Comparison of ENCODE assay signal across 10 cellular contexts in genomic region chr11:64290894-64291745, GRCh38. TPM values are rescaled to one million over a fixed set of nuclear protein-coding genes. Genes with fewer than 3 reads are reported as not detected.
DNase-seq lines count a peak whose midpoint lies in the region; ATAC-seq and TF ChIP-seq lines count a peak whose summit lies in the region.
"Had no signal": no experiment of that assay in that cellular context is flagged by ENCODE, and none has a peak within 500 bp of the region (broad histone marks: within the 10 kb centered on the region; RNA-seq: fewer than 3 reads in every experiment).

Gene KCNK4, plus strand, starts transcription at chr11:64291302. Its CDS starts 1,717 bp downstream, at chr11:64293019.

- H3K9ac ChIP-seq in BLaER1 treated with 17β-estradiol and CSF1 and Interleukin-3, amounts not matched to agents 10 nM and 100 nM, result peak within 1 kb of the TSS in 10 of 11 experiments; percentile 18 to 59 (median 32); a peak in 13 of 22 replicates

- peaks cover 70 to 75% (median 71%) of the 10 kb centered on the region in 11 experiments for H3K27me3 ChIP-seq in BLaER1 treated with 17β-estradiol and CSF1 and Interleukin-3, amounts not matched to agents 10 nM and 100 nM
- H3K27me3 ChIP-seq in esophagus squamous epithelium, result peaks cover 8 to 63% (median 11%) of the 10 kb centered on the region in 4 donors
- peaks cover 61% of the 10 kb centered on the region for H3K27me3 ChIP-seq in osteoblast (ENCODE audit: insufficient read depth, low read length)
- H3K27me3 ChIP-seq in SJCRH30, result peaks cover 4% of the 10 kb centered on the region; the same call in 1 of the 2 replicates

- H3K4me3 ChIP-seq in BLaER1 treated with 17β-estradiol and CSF1 and Interleukin-3, amounts not matched to agents 10 nM and 100 nM, result peak within 1 kb of the TSS; percentile 0 to 66 (median 48); a peak in 18 of 20 replicates
- peak within 1 kb of the TSS; percentile 23 to 67 (median 37) for H3K4me3 ChIP-seq in esophagus squamous epithelium
- H3K4me3 ChIP-seq in osteoblast (ENCODE audit: insufficient read depth, low read length), result peak within 1 kb of the TSS; percentile 47
- H3K4me3 ChIP-seq in SJCRH30, result no peak within 1 kb of the TSS

- peaks cover 18 to 27% (median 22%) of the 10 kb centered on the region in 10 experiments for H3K4me1 ChIP-seq in BLaER1 treated with 17β-estradiol and CSF1 and Interleukin-3, amounts not matched to agents 10 nM and 100 nM
- H3K4me1 ChIP-seq in esophagus squamous epithelium (peaks cover 18 to 40% (median 26%) of the 10 kb centered on the region in 3 donors), osteoblast (ENCODE audit: insufficient read depth, low read length) (peaks cover 4% of the 10 kb centered on the region), SJCRH30 (no peaks in the 10 kb centered on the region)

- WGBS in esophagus squamous epithelium, 2 donors, result 20 to 43% methylated on average over 1 to 3 of the region's 51 CpGs

- ATAC-seq in GM21423 (IDR thresholded peaks at IDR 0.05; ENCODE audit: unreplicated experiment), result no peak

- DNase-seq in RWPE1 (ENCODE audit: low spot score) (no peak), esophagus squamous epithelium (lab: John Stamatoyannopoulos, UW) (no peak), osteoblast (ENCODE audit: insufficient read length, low spot score, missing footprints) (peak; percentile 81), SJCRH30 (no peak), NCI-H345 treated with DMSO at 0.1 percent for 48 hours (lab: John Stamatoyannopoulos, UW; ENCODE audit: unreplicated experiment) (no peak), NCI-H748 (lab: John Stamatoyannopoulos, UW; ENCODE audit: unreplicated experiment) (no peak)
- DNase-seq: activated CD4-positive, alpha-beta T cell treated with anti-CD3 and anti-CD28 coated beads for 4 hours; dermis blood vessel endothelial cell had no signal

- H3K36me3 ChIP-seq in BLaER1 treated with 17β-estradiol and CSF1 and Interleukin-3, amounts not matched to agents 10 nM and 100 nM, result no peaks in the 10 kb centered on the region
- peaks cover 0 to 10% (median 0%) of the 10 kb centered on the region in 3 donors for H3K36me3 ChIP-seq in esophagus squamous epithelium
- H3K36me3 ChIP-seq in osteoblast (ENCODE audit: insufficient read depth, low read length), result no peaks in the 10 kb centered on the region
- H3K36me3 ChIP-seq in SJCRH30, result no peaks in the 10 kb centered on the region

- no peaks in the 10 kb centered on the region for H3K9me3 ChIP-seq in BLaER1 treated with 17β-estradiol and CSF1 and Interleukin-3, amounts not matched to agents 10 nM and 100 nM (replicated peaks in 1 of 11)
- H3K9me3 ChIP-seq in esophagus squamous epithelium (no peaks in the 10 kb centered on the region), osteoblast (ENCODE audit: low read depth, low read length) (no peaks in the 10 kb centered on the region), SJCRH30 (replicated peaks) (no peaks in the 10 kb centered on the region)

- peaks cover 0 to 64% (median 45%) of the 10 kb centered on the region in 11 experiments; a peak in 17 of 22 replicates for H4K20me1 ChIP-seq in BLaER1 treated with 17β-estradiol and CSF1 and Interleukin-3, amounts not matched to agents 10 nM and 100 nM
- H4K20me1 ChIP-seq in osteoblast (ENCODE audit: insufficient read depth, low read length), result peaks cover 2% of the 10 kb centered on the region

- H2AFZ ChIP-seq in osteoblast (ENCODE audit: low read length), result no peak within 1 kb of the TSS

- H3K79me2 ChIP-seq in osteoblast (ENCODE audit: insufficient read depth, low read length), result peaks cover 3% of the 10 kb centered on the region

- POLR2A ChIA-PET in RWPE1 (lab: Yijun Ruan, JAX; ENCODE audit: low non-redundant PET), result no interaction called here

- H3K27ac ChIP-seq in BLaER1 treated with 17β-estradiol and CSF1 and Interleukin-3, amounts not matched to agents 10 nM and 100 nM, result no peak within 1 kb of the TSS
- peak within 1 kb of the TSS; percentile 97 for H3K27ac ChIP-seq in RWPE1
- no peak within 1 kb of the TSS for H3K27ac ChIP-seq in esophagus squamous epithelium
- H3K27ac ChIP-seq in osteoblast (ENCODE audit: low read depth, low read length), result no peak within 1 kb of the TSS
- no peak within 1 kb of the TSS for H3K27ac ChIP-seq in SJCRH30

- CTCF ChIA-PET in RWPE1 (lab: Yijun Ruan, JAX), result interaction anchor here (0.5 to 0.7 kb wide), 3 partner anchors 10 to 285 kb away, joined by 3 to 4 read pairs (median 3); no protein-coding TSS in a partner anchor

- TF ChIP-seq CTCF in RWPE1 (conservative IDR thresholded peaks at IDR 0.05; ENCODE audit: low read depth) (no peak), esophagus squamous epithelium (IDR thresholded peaks at IDR 0.05) (no peak), osteoblast (IDR thresholded peaks at IDR 0.05; ENCODE audit: extremely low read depth, low read depth, low read length) (no peak)

- peak within 1 kb of the TSS; percentile 61 to 95 (median 80) for H3K4me2 ChIP-seq in BLaER1 treated with 17β-estradiol and CSF1 and Interleukin-3, amounts not matched to agents 10 nM and 100 nM
- H3K4me2 ChIP-seq in osteoblast (ENCODE audit: insufficient read depth, low read length), result no peak within 1 kb of the TSS

- no peak for TF ChIP-seq POLR2A in esophagus squamous epithelium (IDR thresholded peaks at IDR 0.05)

- intact Hi-C loops in esophagus squamous epithelium (cut with DNase I), result no loop called here

RNA-seq across cellular contexts. Expression of gene KCNK4, which starts in this region (rescaled TPM):
- total RNA-seq in esophagus squamous epithelium, result not detected
- 0.29 and 0.36 TPM in 2 replicates for total RNA-seq in osteoblast
- total RNA-seq in SJCRH30 (2014; rRNA removed; shearing (Covaris generic)), result not detected in 2 replicates

Comparison
In these comparisons a context has a peak if more than half of its experiments do, and no peak if none do; other contexts are left out.
1. Peak in DNase-seq and H3K4me3 ChIP-seq in osteoblast; RNA of the gene not detected or under 1 TPM.